In genomic region chr16:30041841-30042240, GRCh38 we compare ENCODE assay signal across 8 cellular contexts. TPM values are rescaled to one million over a fixed set of nuclear protein-coding genes. Genes with fewer than 3 reads are reported as not detected.
DNase-seq lines count a peak whose midpoint lies in the region; ATAC-seq and TF ChIP-seq lines count a peak whose summit lies in the region.

No MANE protein-coding gene starts in this region.

- no peak overlapping the region for H4K5ac ChIP-seq in mesendoderm (ENCODE audit: low read length)

- POLR2A ChIA-PET in PC-3 (lab: Charles Lee; ENCODE audit: unreplicated experiment), result no interaction called here

- H3K79me2 ChIP-seq in PC-3 (ENCODE audit: low read length) (no peaks in the 10 kb centered on the region), smooth muscle cell (ENCODE audit: low read depth) (no peaks in the 10 kb centered on the region), mesendoderm (ENCODE audit: control insufficient read depth, insufficient read depth, low read length) (no peaks in the 10 kb centered on the region)

- H3K27ac ChIP-seq in PC-3 (ENCODE audit: low read length) (no peak overlapping the region), esophagus squamous epithelium (no peak overlapping the region), smooth muscle cell (ENCODE audit: low read depth) (no peak overlapping the region), mesendoderm (ENCODE audit: low read depth, low read length) (no peak overlapping the region), vagina (no peak overlapping the region)

- no peak overlapping the region for H3K4ac ChIP-seq in mesendoderm (ENCODE audit: low read depth, low read length)

- H3K56ac ChIP-seq in mesendoderm (ENCODE audit: low read length), result no peak overlapping the region

- CTCF ChIA-PET in PC-3 (lab: Charles Lee), result no interaction called here

- H4K20me1 ChIP-seq in PC-3 (ENCODE audit: low read length) (no peaks in the 10 kb centered on the region), smooth muscle cell (ENCODE audit: low read depth) (no peaks in the 10 kb centered on the region)

- no peak overlapping the region for H2BK15ac ChIP-seq in mesendoderm (replicated peaks; ENCODE audit: low read depth)

- H3K18ac ChIP-seq in mesendoderm (ENCODE audit: low read length), result no peak overlapping the region

- H3K4me3 ChIP-seq in PC-3 (ENCODE audit: low read length), result no peak overlapping the region
- no peak overlapping the region for H3K4me3 ChIP-seq in esophagus squamous epithelium
- no peak overlapping the region for H3K4me3 ChIP-seq in smooth muscle cell
- H3K4me3 ChIP-seq in mesendoderm (ENCODE audit: low read length), result no peak overlapping the region
- no peak overlapping the region for H3K4me3 ChIP-seq in vagina

- H2BK120ac ChIP-seq in mesendoderm (ENCODE audit: low read depth, low read length), result no peak overlapping the region

- no peaks in the 10 kb centered on the region for H3K9me2 ChIP-seq in PC-3 (replicated peaks; ENCODE audit: low read length)

- TF ChIP-seq POLR2A in esophagus squamous epithelium (IDR thresholded peaks at IDR 0.05) (no peak), vagina (IDR thresholded peaks at IDR 0.05) (no peak)

- H3K9me3 ChIP-seq in PC-3 (ENCODE audit: low read length), result no peaks in the 10 kb centered on the region
- no peaks in the 10 kb centered on the region for H3K9me3 ChIP-seq in esophagus squamous epithelium
- no peaks in the 10 kb centered on the region for H3K9me3 ChIP-seq in smooth muscle cell (replicated peaks; ENCODE audit: low read depth)
- H3K9me3 ChIP-seq in vagina, result no peaks in the 10 kb centered on the region

- H3K4me2 ChIP-seq in PC-3 (ENCODE audit: low read length) (0 out of 2 replicates have a peak overlapping the region, but pooled peaks have one; percentile 28), smooth muscle cell (no peak overlapping the region), mesendoderm (ENCODE audit: low read length) (no peak overlapping the region)

- H3K4me1 ChIP-seq in PC-3 (ENCODE audit: insufficient read depth, low read length), result no peaks in the 10 kb centered on the region
- no peaks in the 10 kb centered on the region for H3K4me1 ChIP-seq in esophagus squamous epithelium
- H3K4me1 ChIP-seq in smooth muscle cell (ENCODE audit: low read depth), result no peaks in the 10 kb centered on the region
- H3K4me1 ChIP-seq in mesendoderm (ENCODE audit: control insufficient read depth, low read depth, low read length), result no peaks in the 10 kb centered on the region
- H3K4me1 ChIP-seq in vagina, result no peaks in the 10 kb centered on the region

- H4K8ac ChIP-seq in mesendoderm (ENCODE audit: low read depth, low read length), result no peak overlapping the region

- no peak overlapping the region for H3K23ac ChIP-seq in mesendoderm (ENCODE audit: low read length)

- no TSS peak for BruUV-seq in PC-3 (replicated peaks; lab: Mats Ljungman, UMichigan)

- WGBS in esophagus squamous epithelium, 2 donors, result 13 to 16% methylated on average over 5 of the region's 5 CpGs
- WGBS in smooth muscle cell (ENCODE audit: low lambda C conversion rate), result 50% methylated on average over 5 of the region's 5 CpGs
- WGBS in mesendoderm (ENCODE audit: extremely low coverage, insufficient coverage, low lambda C conversion rate), result 100% methylated on average over 1 of the region's 5 CpGs

- no peak for ATAC-seq in PC-3

- H3K27me3 ChIP-seq in PC-3 (ENCODE audit: low read length) (no peaks in the 10 kb centered on the region), esophagus squamous epithelium (peaks cover 0 to 20% (median 2%) of the 10 kb centered on the region in 4 donors), smooth muscle cell (ENCODE audit: low read depth) (peaks cover 8% of the 10 kb centered on the region), mesendoderm (ENCODE audit: insufficient read depth, low read length, poor library complexity) (no peaks in the 10 kb centered on the region), vagina (no peaks in the 10 kb centered on the region)

- H2AK5ac ChIP-seq in mesendoderm (ENCODE audit: low read length), result no peak overlapping the region

- H3F3A ChIP-seq in PC-3 (ENCODE audit: low read length, unreplicated experiment), result no peaks in the 10 kb centered on the region
- H3F3A ChIP-seq in smooth muscle cell (ENCODE audit: low read depth), result no peaks in the 10 kb centered on the region

- H3K79me1 ChIP-seq in mesendoderm (ENCODE audit: low read length), result no peaks in the 10 kb centered on the region

- peak; percentile 16 for DNase-seq in NCI-H82 (lab: John Stamatoyannopoulos, UW)
- DNase-seq in NCI-H82 treated with DMSO at 0.1 percent for 48 hours (lab: John Stamatoyannopoulos, UW; ENCODE audit: unreplicated experiment), result no peak
- peak; percentile 67 for DNase-seq in PC-3
- no peak for DNase-seq in esophagus squamous epithelium (lab: John Stamatoyannopoulos, UW)
- DNase-seq in smooth muscle cell (lab: John Stamatoyannopoulos, UW; ENCODE audit: unreplicated experiment), result no peak
- DNase-seq in NCI-H526 treated with DMSO at 0.1 percent for 48 hours (lab: John Stamatoyannopoulos, UW), result no peak
- DNase-seq in mesendoderm, result no peak
- no peak for DNase-seq in vagina (ENCODE audit: extremely low spot score in 2 of 2)

- H2BK5ac ChIP-seq in mesendoderm (ENCODE audit: low read length), result no peak overlapping the region

- H3K9ac ChIP-seq in PC-3 (ENCODE audit: low read length) (no peak overlapping the region), smooth muscle cell (ENCODE audit: low read depth) (no peak overlapping the region), mesendoderm (ENCODE audit: low read length) (no peak overlapping the region)

- H3K36me3 ChIP-seq in PC-3 (ENCODE audit: low read depth, low read length) (no peaks in the 10 kb centered on the region), esophagus squamous epithelium (no peaks in the 10 kb centered on the region), smooth muscle cell (ENCODE audit: low read depth) (no peaks in the 10 kb centered on the region), mesendoderm (ENCODE audit: control insufficient read depth, insufficient read depth, low read length) (no peaks in the 10 kb centered on the region), vagina (no peaks in the 10 kb centered on the region)

- intact Hi-C loops in PC-3 (cut with micrococcal nuclease), result no loop called here
- intact Hi-C loops in esophagus squamous epithelium (cut with DNase I), result no loop called here
- intact Hi-C loops in vagina (cut with DNase I), result no loop called here

- TF ChIP-seq CTCF in PC-3 (conservative IDR thresholded peaks at IDR 0.05; ENCODE audit: low read depth, low read length), result peak; percentile 52
- peak in 4 of 6 experiments; percentile 4 to 44 (median 32) for TF ChIP-seq CTCF in esophagus squamous epithelium (IDR thresholded peaks at IDR 0.05)
- peak; percentile 62 for TF ChIP-seq CTCF in smooth muscle cell (IDR thresholded peaks at IDR 0.05; ENCODE audit: borderline replicate concordance, insufficient read depth, poor library complexity, severe bottlenecking)
- no peak for TF ChIP-seq CTCF in vagina (IDR thresholded peaks at IDR 0.05)

- H2AFZ ChIP-seq in PC-3 (ENCODE audit: low read length) (0 out of 2 replicates have a peak overlapping the region, but pooled peaks have one; percentile 48), smooth muscle cell (ENCODE audit: low read depth) (no peak overlapping the region)

RNA-seq across cellular contexts. Expression of gene TLCD3B, which starts 10.8 kb away (rescaled TPM):
- total RNA-seq in PC-3 (2014; rRNA removed), result 0.29 and 0.47 TPM in 2 replicates
- total RNA-seq in esophagus squamous epithelium, result not detected
- total RNA-seq in smooth muscle cell, result 0.45 TPM in 1 of 2 replicates, not detected in the other
- polyA plus RNA-seq in smooth muscle cell, result 0.48 and 1.3 TPM in 2 replicates
- 3.4 TPM for polyA plus RNA-seq in mesendoderm (2013, experiment 1 of 2)
- 3.9 TPM for polyA plus RNA-seq in mesendoderm (2013, experiment 2 of 2)
- total RNA-seq in vagina, result 0.98 TPM

RNA-seq across cellular contexts. Expression of gene C16orf92, which starts 18.8 kb away (rescaled TPM):
- not detected in 2 replicates for total RNA-seq in PC-3 (2014; rRNA removed)
- total RNA-seq in esophagus squamous epithelium, result not detected
- not detected in 2 replicates for total RNA-seq in smooth muscle cell
- not detected in 2 replicates for polyA plus RNA-seq in smooth muscle cell
- polyA plus RNA-seq in mesendoderm (2013, experiment 1 of 2), result not detected
- not detected for polyA plus RNA-seq in mesendoderm (2013, experiment 2 of 2)
- not detected for total RNA-seq in vagina

RNA-seq across cellular contexts. Expression of gene ALDOA, which starts 23.7 kb away (rescaled TPM):
- total RNA-seq in PC-3 (2014; rRNA removed) (1,859 and 2,048 TPM in 2 replicates), esophagus squamous epithelium (1,000 to 10,000 TPM; 1,024 to 1,551 (median 1,380) TPM), smooth muscle cell (1,112 and 1,146 TPM in 2 replicates), vagina (810 TPM)
- 2,844 and 2,856 TPM in 2 replicates for polyA plus RNA-seq in smooth muscle cell
- 759 TPM for polyA plus RNA-seq in mesendoderm (2013, experiment 1 of 2)
- 778 TPM for polyA plus RNA-seq in mesendoderm (2013, experiment 2 of 2)

RNA-seq across cellular contexts. Expression of gene DOC2A, which starts 31.0 kb away (rescaled TPM):
- total RNA-seq in PC-3 (2014; rRNA removed) (4.6 and 5.2 TPM in 2 replicates), esophagus squamous epithelium (under 1 TPM in 2 of 4 donors, not detected in 2; 0.50 to 0.76 TPM), smooth muscle cell (0.09 TPM in 1 of 2 replicates, not detected in the other), vagina (2.2 TPM)
- not detected in 2 replicates for polyA plus RNA-seq in smooth muscle cell
- 0.84 TPM for polyA plus RNA-seq in mesendoderm (2013, experiment 1 of 2)
- 0.73 TPM for polyA plus RNA-seq in mesendoderm (2013, experiment 2 of 2)

RNA-seq across cellular contexts. Expression of gene PPP4C, which starts 34.0 kb away (rescaled TPM):
- 116 and 117 TPM in 2 replicates for total RNA-seq in PC-3 (2014; rRNA removed)
- 100 to 1,000 TPM in 1 of 4 donors, 10 to 100 TPM in 3; 67.9 to 100 (median 78.4) TPM for total RNA-seq in esophagus squamous epithelium
- total RNA-seq in smooth muscle cell, result 90.2 and 111 TPM in 2 replicates
- 208 and 224 TPM in 2 replicates for polyA plus RNA-seq in smooth muscle cell
- 94.2 TPM for polyA plus RNA-seq in mesendoderm (2013, experiment 1 of 2)
- polyA plus RNA-seq in mesendoderm (2013, experiment 2 of 2), result 93.5 TPM
- 60.4 TPM for total RNA-seq in vagina

Comparison
In these comparisons a context has a peak if more than half of its experiments do, and no peak if none do; other contexts are left out.
1. DNase-seq: peak in NCI-H82 (single experiment) and PC-3 (single experiment); none in NCI-H82 treated with DMSO at 0.1 percent for 48 hours (single experiment), esophagus squamous epithelium (single experiment), smooth muscle cell (single experiment), NCI-H526 treated with DMSO at 0.1 percent for 48 hours (single experiment), mesendoderm (single experiment) and vagina (0 of 2).
2. CTCF ChIP-seq: peak in PC-3 (single experiment), esophagus squamous epithelium (4 of 6) and smooth muscle cell (single experiment); none in vagina (0 of 3).